8 cellular contexts compared by ENCODE assay signal in genomic region chr4:23986270-23986669, GRCh38.
"Had no signal": no experiment of that assay in that cellular context is flagged by ENCODE, and none has a peak within 500 bp of the region (broad histone marks: within the 10 kb centered on the region; RNA-seq: fewer than 3 reads in every experiment).

No MANE protein-coding gene starts in this region.

- ATAC-seq: GM23338, HCT116 had no signal

- H3K27ac ChIP-seq: GM23248 had no signal

- H3K9me3 ChIP-seq: HAP-1 had no signal

- H3K4me1 ChIP-seq: HAP-1 had no signal

- H3K4me3 ChIP-seq: GM23248, GM23338, HAP-1 had no signal

- DNase-seq: GM23248, GOT3, H9, HCEC 1CT, HFFc6 had no signal

- H3K36me3 ChIP-seq: HAP-1 had no signal
